Comparison of ENCODE assay signal across 13 cellular contexts in the genomic region with DNA sequence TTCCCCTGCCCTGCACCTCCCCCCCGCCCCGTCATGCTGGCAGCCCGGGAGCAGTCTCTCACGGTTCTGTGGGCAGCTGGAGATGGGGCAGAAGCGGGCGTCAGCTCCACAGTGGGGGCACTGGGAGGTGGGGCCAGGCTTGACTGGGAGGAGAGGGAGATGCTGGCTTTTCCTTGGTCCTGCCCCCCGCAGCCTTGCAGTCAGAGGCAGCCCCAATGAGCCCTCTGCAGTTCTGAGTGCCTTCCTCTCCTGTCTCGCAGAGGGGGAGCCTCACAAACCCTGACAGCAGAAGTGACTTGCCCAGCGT. TPM values are rescaled to one million over a fixed set of nuclear protein-coding genes. Genes with fewer than 3 reads are reported as not detected.
DNase-seq lines count a peak whose midpoint lies in the region; FAIRE-seq and TF ChIP-seq lines count a peak whose summit lies in the region.
"Had no signal": no experiment of that assay in that cellular context is flagged by ENCODE, and none has a peak within 500 bp of the region (broad histone marks: within the 10 kb centered on the region; RNA-seq: fewer than 3 reads in every experiment).

No MANE protein-coding gene starts in this region.

- H3K27ac ChIP-seq in HUES64 (ENCODE audit: low read depth, low read length), result peak overlapping the region; percentile 2; the same call in 1 of the 2 replicates
- H3K27ac ChIP-seq in duodenal mucosa (ENCODE audit: low read depth, low read length), result peak overlapping the region; percentile 54
- H3K27ac ChIP-seq in substantia nigra (ENCODE audit: low read depth, low read length, poor library complexity, severe bottlenecking), result peak overlapping the region; percentile 7
- peak overlapping the region in 1 of 2 donors; percentile 72 for H3K27ac ChIP-seq in small intestine (ENCODE audit: low read depth in 1 of 2, low read length in 1 of 2)

- DNase-seq in medulla oblongata (ENCODE audit: extremely low spot score) (peak; percentile 60), substantia nigra (lab: John Stamatoyannopoulos, UW) (peak in 21 of 49 donors; percentile 15 to 67 (median 50)), NCI-H748 treated with DMSO at 0.1 percent for 48 hours (lab: John Stamatoyannopoulos, UW) (no peak), inferior parietal cortex (ENCODE audit: extremely low spot score) (no peak), small intestine (no peak), GM13977 (ENCODE audit: low spot score) (no peak)
- DNase-seq: GOT3, MM.1S, NCI-H82, T1000 had no signal

- no peak overlapping the region for H3K9ac ChIP-seq in HUES64 (ENCODE audit: low read depth, low read length)
- peak overlapping the region in 1 of 2 donors; percentile 32 for H3K9ac ChIP-seq in duodenal mucosa (ENCODE audit: low read depth in 1 of 2, low read length in 2 of 2)

- in situ Hi-C loops in GM13977 (cut with MboI; ENCODE audit: low pct_unique_long_range_greater_than_20kb, low sequenced_read_pairs, unreplicated experiment), result no loop called here

- WGBS in HUES64, result 78% methylated on average over 9 of the region's 9 CpGs
- 65 to 72% (median 68%) methylated on average over 8 to 9 of the region's 9 CpGs for WGBS in small intestine, 3 donors

- H3K27me3 ChIP-seq in HUES64 (ENCODE audit: insufficient read depth, low read length) (no peaks in the 10 kb centered on the region), duodenal mucosa (ENCODE audit: control insufficient read depth in 1 of 2, insufficient read depth in 2 of 2, low read length in 2 of 2) (no peaks in the 10 kb centered on the region), small intestine (ENCODE audit: control insufficient read depth in 2 of 2, insufficient read depth in 2 of 2, low read length in 2 of 2) (no peaks in the 10 kb centered on the region)

- no peak for TF ChIP-seq CTCF in GM13977 (IDR thresholded peaks at IDR 0.05; ENCODE audit: extremely low read depth, insufficient read depth, missing control alignments)

- H3K36me3 ChIP-seq in HUES64 (ENCODE audit: insufficient read depth, low read length) (no peaks in the 10 kb centered on the region), duodenal mucosa (ENCODE audit: control insufficient read depth in 1 of 2, insufficient read depth in 2 of 2, low read length in 2 of 2) (no peaks in the 10 kb centered on the region), small intestine (ENCODE audit: control insufficient read depth in 2 of 2, insufficient read depth in 2 of 2, low read length in 2 of 2) (no peaks in the 10 kb centered on the region)

- no peak for FAIRE-seq in small intestine (lab: Jason Lieb, UNC)
- FAIRE-seq: GM18507 had no signal

- H3K4me3 ChIP-seq in HUES64 (ENCODE audit: low read length) (no peak overlapping the region), duodenal mucosa (ENCODE audit: low read depth in 1 of 2, low read length in 2 of 2) (no peak overlapping the region), small intestine (ENCODE audit: low read depth in 1 of 2, low read length in 2 of 2) (no peak overlapping the region)

- H3K9me3 ChIP-seq in HUES64 (ENCODE audit: insufficient read depth, low read depth, low read length) (no peaks in the 10 kb centered on the region), duodenal mucosa (ENCODE audit: control insufficient read depth in 1 of 2, low read length in 2 of 2) (no peaks in the 10 kb centered on the region), small intestine (ENCODE audit: control insufficient read depth, low read depth) (no peaks in the 10 kb centered on the region)

- peaks cover 40% of the 10 kb centered on the region for H3K4me1 ChIP-seq in HUES64 (ENCODE audit: insufficient read depth, low read length)
- peaks cover 45 to 49% of the 10 kb centered on the region in 2 donors for H3K4me1 ChIP-seq in duodenal mucosa (ENCODE audit: control insufficient read depth in 1 of 2, insufficient read depth in 2 of 2, low read length in 2 of 2)
- peaks cover 4 to 5% of the 10 kb centered on the region in 2 donors for H3K4me1 ChIP-seq in small intestine (ENCODE audit: control insufficient read depth in 2 of 2, insufficient read depth in 1 of 2, low read depth in 1 of 2, low read length in 1 of 2)

RNA-seq across cellular contexts. Expression of gene ARHGEF10L, which starts 21.7 kb away (rescaled TPM):
- polyA plus RNA-seq in HUES64 (2013, experiment 1 of 2), result 13.5 TPM
- polyA plus RNA-seq in HUES64 (2013, experiment 2 of 2), result 13.4 TPM
- 10 to 100 TPM in 1 of 3 donors, 1 to 10 TPM in 2; 5.6 to 62.1 (median 7.8) TPM for polyA plus RNA-seq in small intestine
